Comparison of ENCODE assay signal across 9 cellular contexts in genomic region chr16:30368792-30369090, GRCh38. TPM values are rescaled to one million over a fixed set of nuclear protein-coding genes. Genes with fewer than 3 reads are reported as not detected.
DNase-seq lines count a peak whose midpoint lies in the region; ATAC-seq and TF ChIP-seq lines count a peak whose summit lies in the region.
"Had no signal": no experiment of that assay in that cellular context is flagged by ENCODE, and none has a peak within 500 bp of the region (broad histone marks: within the 10 kb centered on the region; RNA-seq: fewer than 3 reads in every experiment).

No MANE protein-coding gene starts in this region.

- H3K27ac Mint-ChIP-seq in MCF 10A (ENCODE audit: low read depth, unreplicated experiment), result peak overlapping the region; percentile 72

- ATAC-seq in heart left ventricle, result no peak
- no peak for ATAC-seq in Right ventricle myocardium superior (ENCODE audit: poor library complexity)
- ATAC-seq in HG03095 (IDR thresholded peaks at IDR 0.05; ENCODE audit: unreplicated experiment), result no peak

- no peaks in the 10 kb centered on the region for H3K27me3 ChIP-seq in heart left ventricle
- no peaks in the 10 kb centered on the region for H3K27me3 ChIP-seq in vagina

- peak overlapping the region; percentile 78 to 99 (median 91) for H3K4me3 ChIP-seq in heart left ventricle
- H3K4me3 ChIP-seq in mesodermal cell (ENCODE audit: extremely low read depth, insufficient read depth, low read length, poor library complexity, severe bottlenecking), result peak overlapping the region; percentile 80
- peak overlapping the region; percentile 92 to 93 for H3K4me3 ChIP-seq in vagina

- 5 to 9% (median 6%) methylated on average over 3 to 4 of the region's 4 CpGs for WGBS in heart left ventricle, 4 donors
- WGBS in mesodermal cell (ENCODE audit: insufficient coverage in 2 of 2), 2 experiments, result 23 to 40% methylated on average over 2 to 4 of the region's 4 CpGs

- peaks cover 20% of the 10 kb centered on the region for H3K36me3 Mint-ChIP-seq in MCF 10A (ENCODE audit: insufficient read depth, unreplicated experiment)

- no peak for TF ChIP-seq POLR2A in heart left ventricle (IDR thresholded peaks at IDR 0.05)
- no peak for TF ChIP-seq POLR2A in vagina (IDR thresholded peaks at IDR 0.05)

- H3K9me3 Mint-ChIP-seq in MCF 10A (ENCODE audit: unreplicated experiment), result no peaks in the 10 kb centered on the region

- TF ChIP-seq CTCF in heart left ventricle (IDR thresholded peaks at IDR 0.05) (no peak), MCF 10A (IDR thresholded peaks at IDR 0.05; ENCODE audit: unreplicated experiment) (no peak), vagina (IDR thresholded peaks at IDR 0.05) (no peak)

- no peaks in the 10 kb centered on the region for H3K27me3 Mint-ChIP-seq in MCF 10A (ENCODE audit: insufficient read depth, unreplicated experiment)

- H3K4me1 ChIP-seq in heart left ventricle (peaks cover 0 to 63% (median 42%) of the 10 kb centered on the region in 12 donors), mesodermal cell (ENCODE audit: control insufficient read depth, insufficient read depth, low read length, poor library complexity, severe bottlenecking) (peaks cover 9% of the 10 kb centered on the region), vagina (peaks cover 56% of the 10 kb centered on the region)

- H3K4me3 Mint-ChIP-seq in MCF 10A (ENCODE audit: unreplicated experiment), result peak overlapping the region; percentile 78

- H3K36me3 ChIP-seq in heart left ventricle, result peaks cover 0 to 33% (median 22%) of the 10 kb centered on the region in 9 donors
- peaks cover 28% of the 10 kb centered on the region for H3K36me3 ChIP-seq in mesodermal cell (ENCODE audit: control insufficient read depth, insufficient read depth, low read length)
- peaks cover 0 to 9% of the 10 kb centered on the region in 2 donors for H3K36me3 ChIP-seq in vagina

- H3K9me3 ChIP-seq in heart left ventricle (no peaks in the 10 kb centered on the region), mesodermal cell (ENCODE audit: control insufficient read depth, low read length) (no peaks in the 10 kb centered on the region), vagina (no peaks in the 10 kb centered on the region)

- H3K27ac ChIP-seq in heart left ventricle (peak overlapping the region in 10 of 12 donors; percentile 78 to 91 (median 84)), mesodermal cell (ENCODE audit: low read depth, low read length, severe bottlenecking) (no peak overlapping the region), vagina (peak overlapping the region; percentile 80)

- CTCF ChIA-PET in MCF 10A (lab: Yijun Ruan, JAX), result interaction anchor here (0.8 to 1.3 kb wide), 4 partner anchors 13 to 41 kb away, joined by 3 to 7 read pairs (median 4); partner anchors contain the start of genes CD2BP2 and ZNF48

- no TSS peak for BruUV-seq in MCF 10A (replicated peaks; lab: Mats Ljungman, UMichigan)

- H3K4me1 Mint-ChIP-seq in MCF 10A (ENCODE audit: insufficient read depth, unreplicated experiment), result peaks cover 44% of the 10 kb centered on the region

- DNase-seq in heart left ventricle (no peak), Right ventricle myocardium superior (no peak), MCF 10A (ENCODE audit: unreplicated experiment) (no peak), vagina (ENCODE audit: extremely low spot score in 2 of 2) (no peak), T1000 (lab: John Stamatoyannopoulos, UW) (no peak), NCI-H146 treated with DMSO at 0.1 percent for 48 hours (lab: John Stamatoyannopoulos, UW; ENCODE audit: unreplicated experiment) (no peak)
- DNase-seq: NCI-H345 had no signal

- intact Hi-C loops in heart left ventricle (cut with DNase I) (loop anchor here in 5 of 10 donors (1.0 to 5.0 kb wide), 3 partner anchors 12 to 39 kb away; partner anchors contain the start of gene ZNF771 (in 2 of the 5)), Right ventricle myocardium superior (cut with DNase I) (no loop called here), MCF 10A (cut with micrococcal nuclease) (loop anchor here (2.0 kb wide), 1 partner anchor 40 kb away; no protein-coding TSS in a partner anchor), vagina (cut with DNase I) (no loop called here)

- POLR2A ChIA-PET in MCF 10A (lab: Yijun Ruan, JAX), result interaction anchor here (0.9 to 9.6 kb wide), 6 partner anchors 9 to 290 kb away, joined by 3 to 132 read pairs (median 12); partner anchors contain the start of genes CD2BP2, FBRS, PRR14 and ZNF771

RNA-seq across cellular contexts. Expression of gene TBC1D10B, which starts 1.6 kb away (rescaled TPM):
- total RNA-seq in heart left ventricle (10 to 100 TPM; 16.9 to 33.2 (median 24.2) TPM), Right ventricle myocardium superior (24.4 TPM), MCF 10A (2022) (46.5 and 48.0 TPM in 2 replicates), vagina (42.2 TPM)
- 10 to 100 TPM; 18.1 to 40.0 TPM for polyA plus RNA-seq in heart left ventricle
- polyA plus RNA-seq in mesodermal cell (2013, experiment 1 of 2), result 29.0 TPM
- polyA plus RNA-seq in mesodermal cell (2013, experiment 2 of 2), result 24.5 TPM

RNA-seq across cellular contexts. Expression of gene MYL11, which starts 5.9 kb away (rescaled TPM):
- total RNA-seq in heart left ventricle (not detected), Right ventricle myocardium superior (not detected), MCF 10A (2022) (1.2 and 1.6 TPM in 2 replicates), vagina (not detected)
- polyA plus RNA-seq in heart left ventricle, result not detected
- 0.92 TPM for polyA plus RNA-seq in mesodermal cell (2013, experiment 1 of 2)
- polyA plus RNA-seq in mesodermal cell (2013, experiment 2 of 2), result 1.0 TPM

RNA-seq across cellular contexts. Expression of gene SEPTIN1, which starts 13.6 kb away (rescaled TPM):
- total RNA-seq in heart left ventricle (1 to 10 TPM in 6 of 9 donors, under 1 TPM in 2, not detected in 1; 0.67 to 9.2 (median 1.5) TPM), Right ventricle myocardium superior (0.97 TPM), MCF 10A (2022) (1.3 and 1.7 TPM in 2 replicates), vagina (3.7 TPM)
- polyA plus RNA-seq in heart left ventricle, result 1 to 10 TPM in 1 of 2 donors, under 1 TPM in 1; 0.44 to 2.4 TPM
- polyA plus RNA-seq in mesodermal cell (2013, experiment 1 of 2), result 1.6 TPM
- 2.2 TPM for polyA plus RNA-seq in mesodermal cell (2013, experiment 2 of 2)

RNA-seq across cellular contexts. Expression of gene CD2BP2, which starts 13.6 kb away (rescaled TPM):
- total RNA-seq in heart left ventricle (10 to 100 TPM; 21.5 to 54.5 (median 39.8) TPM), Right ventricle myocardium superior (34.1 TPM), MCF 10A (2022) (48.4 and 58.9 TPM in 2 replicates), vagina (29.2 TPM)
- polyA plus RNA-seq in heart left ventricle, result 10 to 100 TPM; 21.9 to 51.9 TPM
- polyA plus RNA-seq in mesodermal cell (2013, experiment 1 of 2), result 30.5 TPM
- 32.0 TPM for polyA plus RNA-seq in mesodermal cell (2013, experiment 2 of 2)

RNA-seq across cellular contexts. Expression of gene ZNF48, which starts 26.5 kb away (rescaled TPM):
- 10 to 100 TPM in 1 of 9 donors, 1 to 10 TPM in 8; 4.1 to 10.3 (median 5.9) TPM for total RNA-seq in heart left ventricle
- polyA plus RNA-seq in heart left ventricle, result 10 to 100 TPM in 1 of 2 donors, 1 to 10 TPM in 1; 3.1 to 11.0 TPM
- 5.1 TPM for total RNA-seq in Right ventricle myocardium superior
- total RNA-seq in MCF 10A (2022), result 11.0 and 12.4 TPM in 2 replicates
- 18.9 TPM for polyA plus RNA-seq in mesodermal cell (2013, experiment 1 of 2)
- 14.7 TPM for polyA plus RNA-seq in mesodermal cell (2013, experiment 2 of 2)
- 3.4 TPM for total RNA-seq in vagina
